19 cellular contexts compared by ENCODE assay signal in the genomic region with DNA sequence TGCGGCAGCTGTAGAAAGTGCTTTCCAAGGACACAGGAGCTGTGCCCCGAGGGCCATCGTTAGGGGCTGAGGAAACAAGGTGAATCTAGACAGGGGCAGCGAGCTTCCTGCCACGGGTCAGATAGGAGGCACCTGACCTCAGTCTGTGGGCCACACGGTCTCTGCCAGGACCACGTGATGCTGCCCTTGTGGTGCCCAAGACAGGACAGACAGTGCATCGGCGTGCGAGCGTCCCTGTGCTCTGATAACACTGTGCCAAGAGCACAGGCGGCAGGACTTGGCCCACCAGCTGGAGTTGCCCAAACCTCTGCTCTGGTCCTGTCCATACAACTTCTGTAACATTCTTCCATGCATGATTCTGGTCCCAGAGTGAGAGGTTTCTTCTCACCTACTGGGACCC.
"Had no signal": no experiment of that assay in that cellular context is flagged by ENCODE, and none has a peak within 500 bp of the region (broad histone marks: within the 10 kb centered on the region; RNA-seq: fewer than 3 reads in every experiment).

No MANE protein-coding gene starts in this region.

- DNase-seq: cortex of kidney; effector memory CD8-positive, alpha-beta T cell; erythroblast; hippocampal formation; mesenchymal stem cell; naive thymus-derived CD8-positive, alpha-beta T cell; nephron progenitor cell; occipital lobe; ovary; sigmoid colon; stimulated activated CD4-positive, alpha-beta T cell treated with anti-CD3 and anti-CD28 coated beads, Interleukin-4, amount 100 ng/mL, for 4 hours; stimulated activated naive CD8-positive, alpha-beta T cell treated with anti-CD3 and anti-CD28 coated beads, Interleukin-15, Interleukin-2, amounts not matched to agents 100 U/mL and 50 U/mL, for 24 hours; substantia nigra; testis; tibial artery; upper lobe of left lung had no signal

- ATAC-seq: effector memory CD8-positive, alpha-beta T cell; naive thymus-derived CD8-positive, alpha-beta T cell; stimulated activated memory B cell treated with anti-CD40 and anti-IgM and Interleukin-4, amounts not matched to agents 10 μg/mL and 1 μg/mL and 100 μg/mL, for 72 hours; stimulated activated naive CD8-positive, alpha-beta T cell treated with anti-CD3 and anti-CD28 coated beads, Interleukin-15, Interleukin-2, amounts not matched to agents 100 U/mL and 50 U/mL, for 24 hours had no signal

- H3K4me1 ChIP-seq: sigmoid colon, testis, upper lobe of left lung had no signal

- H3K27ac Mint-ChIP-seq: effector memory CD8-positive, alpha-beta T cell; mesothelial cell of epicardium; nephron progenitor cell; stimulated activated memory B cell treated with anti-CD40 and anti-IgM and Interleukin-4, amounts not matched to agents 10 μg/mL and 1 μg/mL and 100 μg/mL, for 72 hours had no signal

- H3K27me3 ChIP-seq: cardiac muscle cell, ovary, sigmoid colon, testis, tibial artery, upper lobe of left lung had no signal

- H3K36me3 ChIP-seq: ovary had no signal

- H3K27me3 Mint-ChIP-seq: effector memory CD8-positive, alpha-beta T cell; naive thymus-derived CD8-positive, alpha-beta T cell; stimulated activated memory B cell treated with anti-CD40 and anti-IgM and Interleukin-4, amounts not matched to agents 10 μg/mL and 1 μg/mL and 100 μg/mL, for 72 hours had no signal

- H3K4me3 Mint-ChIP-seq: effector memory CD8-positive, alpha-beta T cell; mesothelial cell of epicardium; naive thymus-derived CD8-positive, alpha-beta T cell; nephron progenitor cell; stimulated activated memory B cell treated with anti-CD40 and anti-IgM and Interleukin-4, amounts not matched to agents 10 μg/mL and 1 μg/mL and 100 μg/mL, for 72 hours had no signal

- H3K4me3 ChIP-seq: cardiac muscle cell, ovary, sigmoid colon, testis, tibial artery, upper lobe of left lung had no signal

- H3K27ac ChIP-seq: cardiac muscle cell, ovary, sigmoid colon, testis, tibial artery, upper lobe of left lung had no signal

- H3K4me1 Mint-ChIP-seq: naive thymus-derived CD8-positive, alpha-beta T cell had no signal

- H3K9me3 Mint-ChIP-seq: effector memory CD8-positive, alpha-beta T cell; mesothelial cell of epicardium; naive thymus-derived CD8-positive, alpha-beta T cell; stimulated activated memory B cell treated with anti-CD40 and anti-IgM and Interleukin-4, amounts not matched to agents 10 μg/mL and 1 μg/mL and 100 μg/mL, for 72 hours had no signal

- H3K9me3 ChIP-seq: ovary, sigmoid colon, testis, tibial artery, upper lobe of left lung had no signal
